ENCODE assay signal across 9 cellular contexts in genomic region chr20:9912858-9913434, GRCh38.
DNase-seq lines count a peak whose midpoint lies in the region; ATAC-seq and TF ChIP-seq lines count a peak whose summit lies in the region.
"Had no signal": no experiment of that assay in that cellular context is flagged by ENCODE, and none has a peak within 500 bp of the region (broad histone marks: within the 10 kb centered on the region; RNA-seq: fewer than 3 reads in every experiment).

No MANE protein-coding gene starts in this region.

- no peaks in the 10 kb centered on the region for H3K36me3 ChIP-seq in CD8-positive, alpha-beta memory T cell (ENCODE audit: insufficient read depth, low read length)
- H3K36me3 ChIP-seq in uterus, result no peaks in the 10 kb centered on the region

- no peak for TF ChIP-seq POLR2A in uterus (IDR thresholded peaks at IDR 0.05)

- H3K4me3 Mint-ChIP-seq in CD8-positive, alpha-beta memory T cell, result no peak overlapping the region
- H3K4me3 Mint-ChIP-seq: T-helper 1 cell treated with Interleukin-12 subunit alpha and Interleukin-12 subunit beta and Interleukin-4 antibody, amounts not matched to agents 30 μg/mL and 1 μg/mL, for 36 hours had no signal

- H3K27me3 ChIP-seq in CD8-positive, alpha-beta memory T cell (ENCODE audit: insufficient read depth, low read length, poor library complexity, severe bottlenecking), result no peaks in the 10 kb centered on the region
- no peaks in the 10 kb centered on the region for H3K27me3 ChIP-seq in uterus

- no peak overlapping the region for H3K27ac ChIP-seq in CD8-positive, alpha-beta memory T cell (ENCODE audit: low read depth, low read length)
- H3K27ac ChIP-seq in uterus, result no peak overlapping the region

- ATAC-seq in GM18907 (IDR thresholded peaks at IDR 0.05; ENCODE audit: unreplicated experiment) (peak; percentile 85), GM21447 (IDR thresholded peaks at IDR 0.05; ENCODE audit: unreplicated experiment) (no peak)

- POLR2A ChIA-PET in CD8-positive, alpha-beta memory T cell (lab: Charles Lee), result no interaction called here

- no peaks in the 10 kb centered on the region for H3K4me1 Mint-ChIP-seq in CD8-positive, alpha-beta memory T cell

- intact Hi-C loops in uterus (cut with DNase I; ENCODE audit: low total_unique reads), result no loop called here

- H3K4me3 ChIP-seq in CD8-positive, alpha-beta memory T cell (ENCODE audit: low read length), result no peak overlapping the region
- no peak overlapping the region for H3K4me3 ChIP-seq in LNCaP clone FGC (ENCODE audit: low read depth, low read length)
- no peak overlapping the region for H3K4me3 ChIP-seq in uterus

- no peaks in the 10 kb centered on the region for H3K4me1 ChIP-seq in CD8-positive, alpha-beta memory T cell (ENCODE audit: insufficient read depth, low read length)
- no peaks in the 10 kb centered on the region for H3K4me1 ChIP-seq in uterus

- H3K9me3 ChIP-seq in CD8-positive, alpha-beta memory T cell (ENCODE audit: low read length), result no peaks in the 10 kb centered on the region
- H3K9me3 ChIP-seq in uterus, result no peaks in the 10 kb centered on the region

- peaks cover 0 to 1% (median 0%) of the 10 kb centered on the region in 5 donors for H3K9me3 Mint-ChIP-seq in CD8-positive, alpha-beta memory T cell
- H3K9me3 Mint-ChIP-seq: T-helper 1 cell treated with Interleukin-12 subunit alpha and Interleukin-12 subunit beta and Interleukin-4 antibody, amounts not matched to agents 30 μg/mL and 1 μg/mL, for 36 hours had no signal

- no peak overlapping the region for H3K27ac Mint-ChIP-seq in CD8-positive, alpha-beta memory T cell
- H3K27ac Mint-ChIP-seq: T-helper 1 cell treated with Interleukin-12 subunit alpha and Interleukin-12 subunit beta and Interleukin-4 antibody, amounts not matched to agents 30 μg/mL and 1 μg/mL, for 36 hours had no signal

- TF ChIP-seq CTCF in LNCaP clone FGC (IDR thresholded peaks at IDR 0.05; ENCODE audit: control insufficient read depth, extremely low read depth, insufficient read depth) (peak; percentile 91), uterus (IDR thresholded peaks at IDR 0.05) (peak; percentile 57 to 73 (median 64))

- DNase-seq in CD8-positive, alpha-beta memory T cell, result peak in 3 of 5 donors; percentile 1 to 49 (median 1)
- DNase-seq in LNCaP clone FGC (ENCODE audit: low read depth) (peak; percentile 4), T-helper 9 cell (peak; percentile 21), myocyte (ENCODE audit: low read depth) (peak; percentile 56), uterus (peak; percentile 15 to 22)
- DNase-seq in effector CD4-positive, alpha-beta T cell, result peak; percentile 4

- no peaks in the 10 kb centered on the region for H3K36me3 Mint-ChIP-seq in CD8-positive, alpha-beta memory T cell

- CTCF ChIA-PET in CD8-positive, alpha-beta memory T cell (lab: Charles Lee), result interaction anchor here (1.1 to 3.1 kb wide), 4 partner anchors 9 to 296 kb away, joined by 5 to 10 read pairs (median 6); no protein-coding TSS in a partner anchor

- peaks cover 0 to 7% of the 10 kb centered on the region in 2 donors for H3K27me3 Mint-ChIP-seq in CD8-positive, alpha-beta memory T cell

Comparison
In these comparisons a context has a peak if more than half of its experiments do, and no peak if none do; other contexts are left out.
1. DNase-seq: peak in every context shown above with its lines; median percentile 56 in myocyte; 21 in T-helper 9 cell; 18 in uterus; 4 in LNCaP clone FGC; 4 in effector CD4-positive, alpha-beta T cell; 1 in CD8-positive, alpha-beta memory T cell.